Comparison of ENCODE assay signal across 1 cellular context in the genomic region with DNA sequence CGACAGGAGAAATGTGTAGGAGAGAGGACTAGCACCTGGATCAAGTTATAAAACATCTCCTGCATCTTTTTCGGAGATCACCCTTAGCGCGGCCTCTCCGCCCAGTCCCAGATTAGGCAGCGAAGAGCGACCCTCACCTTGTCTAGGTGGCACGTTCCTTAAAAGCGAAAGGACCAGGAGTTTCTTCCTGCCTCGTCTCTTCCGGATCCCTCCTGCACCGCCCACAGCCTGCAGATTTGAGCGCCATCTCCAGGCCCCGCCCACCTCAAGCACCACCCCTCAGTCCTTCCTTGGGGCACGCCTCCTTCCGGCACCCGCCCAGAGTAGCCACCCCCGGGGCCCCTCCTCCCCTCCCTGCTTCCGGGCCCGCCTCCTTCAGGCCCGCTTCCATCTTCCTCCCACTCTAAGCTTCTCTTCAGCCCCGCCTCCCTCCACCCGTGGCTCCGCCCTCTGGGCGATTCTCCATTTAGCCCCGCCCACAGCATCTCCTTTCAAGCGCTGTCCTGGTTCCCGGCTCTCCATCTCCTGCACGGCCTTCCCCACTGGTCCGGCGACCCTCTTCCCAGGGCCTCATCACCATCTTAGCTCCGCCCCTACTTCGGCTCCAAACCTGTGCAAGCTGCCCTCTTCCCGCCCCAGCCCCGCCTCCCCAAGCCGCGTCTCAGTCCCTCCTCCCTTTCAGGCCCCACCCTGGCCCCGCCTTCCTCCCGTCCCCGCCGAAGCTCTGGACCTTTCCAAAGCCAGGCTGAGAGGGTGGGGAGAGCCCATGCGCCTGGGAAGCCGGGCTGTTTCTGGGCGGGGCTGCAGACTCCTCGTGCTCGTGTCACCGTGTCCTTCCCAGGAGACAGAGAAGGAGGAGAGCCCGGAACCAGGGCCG.
A peak's percentile ranks its signal among the peaks of the same experiment; 100 is the strongest.
TF ChIP-seq lines count a peak whose summit lies in the region.

No MANE protein-coding gene starts in this region.

TF ChIP-seq in HepG2, 621 proteins besides CTCF, POLR2A, EP300 and RAD21 (continued from another document and continues in another):
- TF ChIP-seq ZNF441 (CRISPR knock-in tag; IDR thresholded peaks at IDR 0.05; ENCODE audit: borderline replicate concordance), result peak; percentile 44
- TF ChIP-seq, protein P1, sequence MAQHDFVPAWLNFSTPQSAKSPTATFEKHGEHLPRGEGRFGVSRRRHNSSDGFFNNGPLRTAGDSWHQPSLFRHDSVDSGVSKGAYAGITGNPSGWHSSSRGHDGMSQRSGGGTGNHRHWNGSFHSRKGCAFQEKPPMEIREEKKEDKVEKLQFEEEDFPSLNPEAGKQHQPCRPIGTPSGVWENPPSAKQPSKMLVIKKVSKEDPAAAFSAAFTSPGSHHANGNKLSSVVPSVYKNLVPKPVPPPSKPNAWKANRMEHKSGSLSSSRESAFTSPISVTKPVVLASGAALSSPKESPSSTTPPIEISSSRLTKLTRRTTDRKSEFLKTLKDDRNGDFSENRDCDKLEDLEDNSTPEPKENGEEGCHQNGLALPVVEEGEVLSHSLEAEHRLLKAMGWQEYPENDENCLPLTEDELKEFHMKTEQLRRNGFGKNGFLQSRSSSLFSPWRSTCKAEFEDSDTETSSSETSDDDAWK (CRISPR knock-in tag; IDR thresholded peaks at IDR 0.05), result no peak
- TF ChIP-seq, protein P2, sequence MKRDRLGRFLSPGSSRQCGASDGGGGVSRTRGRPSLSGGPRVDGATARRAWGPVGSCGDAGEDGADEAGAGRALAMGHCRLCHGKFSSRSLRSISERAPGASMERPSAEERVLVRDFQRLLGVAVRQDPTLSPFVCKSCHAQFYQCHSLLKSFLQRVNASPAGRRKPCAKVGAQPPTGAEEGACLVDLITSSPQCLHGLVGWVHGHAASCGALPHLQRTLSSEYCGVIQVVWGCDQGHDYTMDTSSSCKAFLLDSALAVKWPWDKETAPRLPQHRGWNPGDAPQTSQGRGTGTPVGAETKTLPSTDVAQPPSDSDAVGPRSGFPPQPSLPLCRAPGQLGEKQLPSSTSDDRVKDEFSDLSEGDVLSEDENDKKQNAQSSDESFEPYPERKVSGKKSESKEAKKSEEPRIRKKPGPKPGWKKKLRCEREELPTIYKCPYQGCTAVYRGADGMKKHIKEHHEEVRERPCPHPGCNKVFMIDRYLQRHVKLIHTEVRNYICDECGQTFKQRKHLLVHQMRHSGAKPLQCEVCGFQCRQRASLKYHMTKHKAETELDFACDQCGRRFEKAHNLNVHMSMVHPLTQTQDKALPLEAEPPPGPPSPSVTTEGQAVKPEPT (CRISPR knock-in tag; IDR thresholded peaks at IDR 0.05; ENCODE audit: low read depth), result no peak; the same call in 1 of the 2 replicates
- TF ChIP-seq ZNF883 (CRISPR knock-in tag; IDR thresholded peaks at IDR 0.05; ENCODE audit: not compliant biosample characterization), result peak; percentile 78
- TF ChIP-seq ZNF101 (CRISPR knock-in tag; IDR thresholded peaks at IDR 0.05; ENCODE audit: borderline replicate concordance, low read depth), result no peak
- TF ChIP-seq FOXC1 (CRISPR knock-in tag; IDR thresholded peaks at IDR 0.05; ENCODE audit: borderline replicate concordance), result 0 out of 2 replicates have a peak, but pooled peaks have one; percentile 65
- TF ChIP-seq ZIK1 (CRISPR knock-in tag; IDR thresholded peaks at IDR 0.05; ENCODE audit: borderline replicate concordance, low read depth), result no peak
- TF ChIP-seq HOXA5 (CRISPR knock-in tag; IDR thresholded peaks at IDR 0.05), result peak; percentile 54
- TF ChIP-seq, protein P3, sequence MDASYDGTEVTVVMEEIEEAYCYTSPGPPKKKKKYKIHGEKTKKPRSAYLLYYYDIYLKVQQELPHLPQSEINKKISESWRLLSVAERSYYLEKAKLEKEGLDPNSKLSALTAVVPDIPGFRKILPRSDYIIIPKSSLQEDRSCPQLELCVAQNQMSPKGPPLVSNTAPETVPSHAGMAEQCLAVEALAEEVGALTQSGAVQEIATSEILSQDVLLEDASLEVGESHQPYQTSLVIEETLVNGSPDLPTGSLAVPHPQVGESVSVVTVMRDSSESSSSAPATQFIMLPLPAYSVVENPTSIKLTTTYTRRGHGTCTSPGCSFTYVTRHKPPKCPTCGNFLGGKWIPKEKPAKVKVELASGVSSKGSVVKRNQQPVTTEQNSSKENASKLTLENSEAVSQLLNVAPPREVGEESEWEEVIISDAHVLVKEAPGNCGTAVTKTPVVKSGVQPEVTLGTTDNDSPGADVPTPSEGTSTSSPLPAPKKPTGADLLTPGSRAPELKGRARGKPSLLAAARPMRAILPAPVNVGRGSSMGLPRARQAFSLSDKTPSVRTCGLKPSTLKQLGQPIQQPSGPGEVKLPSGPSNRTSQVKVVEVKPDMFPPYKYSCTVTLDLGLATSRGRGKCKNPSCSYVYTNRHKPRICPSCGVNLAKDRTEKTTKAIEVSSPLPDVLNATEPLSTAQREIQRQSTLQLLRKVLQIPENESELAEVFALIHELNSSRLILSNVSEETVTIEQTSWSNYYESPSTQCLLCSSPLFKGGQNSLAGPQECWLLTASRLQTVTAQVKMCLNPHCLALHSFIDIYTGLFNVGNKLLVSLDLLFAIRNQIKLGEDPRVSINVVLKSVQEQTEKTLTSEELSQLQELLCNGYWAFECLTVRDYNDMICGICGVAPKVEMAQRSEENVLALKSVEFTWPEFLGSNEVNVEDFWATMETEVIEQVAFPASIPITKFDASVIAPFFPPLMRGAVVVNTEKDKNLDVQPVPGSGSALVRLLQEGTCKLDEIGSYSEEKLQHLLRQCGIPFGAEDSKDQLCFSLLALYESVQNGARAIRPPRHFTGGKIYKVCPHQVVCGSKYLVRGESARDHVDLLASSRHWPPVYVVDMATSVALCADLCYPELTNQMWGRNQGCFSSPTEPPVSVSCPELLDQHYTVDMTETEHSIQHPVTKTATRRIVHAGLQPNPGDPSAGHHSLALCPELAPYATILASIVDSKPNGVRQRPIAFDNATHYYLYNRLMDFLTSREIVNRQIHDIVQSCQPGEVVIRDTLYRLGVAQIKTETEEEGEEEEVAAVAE (CRISPR knock-in tag; IDR thresholded peaks at IDR 0.05; ENCODE audit: borderline replicate concordance), result 0 out of 2 replicates have a peak, but pooled peaks have one; percentile 45
- TF ChIP-seq ZKSCAN8 (CRISPR knock-in tag; IDR thresholded peaks at IDR 0.05; ENCODE audit: borderline replicate concordance), result peak; percentile 73
- peak; percentile 87; the same call in 1 of the 2 replicates for TF ChIP-seq ZNF292 (CRISPR knock-in tag; IDR thresholded peaks at IDR 0.05; ENCODE audit: borderline replicate concordance, low read depth)
- TF ChIP-seq, protein P4, sequence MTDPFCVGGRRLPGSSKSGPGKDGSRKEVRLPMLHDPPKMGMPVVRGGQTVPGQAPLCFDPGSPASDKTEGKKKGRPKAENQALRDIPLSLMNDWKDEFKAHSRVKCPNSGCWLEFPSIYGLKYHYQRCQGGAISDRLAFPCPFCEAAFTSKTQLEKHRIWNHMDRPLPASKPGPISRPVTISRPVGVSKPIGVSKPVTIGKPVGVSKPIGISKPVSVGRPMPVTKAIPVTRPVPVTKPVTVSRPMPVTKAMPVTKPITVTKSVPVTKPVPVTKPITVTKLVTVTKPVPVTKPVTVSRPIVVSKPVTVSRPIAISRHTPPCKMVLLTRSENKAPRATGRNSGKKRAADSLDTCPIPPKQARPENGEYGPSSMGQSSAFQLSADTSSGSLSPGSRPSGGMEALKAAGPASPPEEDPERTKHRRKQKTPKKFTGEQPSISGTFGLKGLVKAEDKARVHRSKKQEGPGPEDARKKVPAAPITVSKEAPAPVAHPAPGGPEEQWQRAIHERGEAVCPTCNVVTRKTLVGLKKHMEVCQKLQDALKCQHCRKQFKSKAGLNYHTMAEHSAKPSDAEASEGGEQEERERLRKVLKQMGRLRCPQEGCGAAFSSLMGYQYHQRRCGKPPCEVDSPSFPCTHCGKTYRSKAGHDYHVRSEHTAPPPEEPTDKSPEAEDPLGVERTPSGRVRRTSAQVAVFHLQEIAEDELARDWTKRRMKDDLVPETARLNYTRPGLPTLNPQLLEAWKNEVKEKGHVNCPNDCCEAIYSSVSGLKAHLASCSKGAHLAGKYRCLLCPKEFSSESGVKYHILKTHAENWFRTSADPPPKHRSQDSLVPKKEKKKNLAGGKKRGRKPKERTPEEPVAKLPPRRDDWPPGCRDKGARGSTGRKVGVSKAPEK (CRISPR knock-in tag; IDR thresholded peaks at IDR 0.05; ENCODE audit: borderline replicate concordance), result 0 out of 2 replicates have a peak, but pooled peaks have one; percentile 37
- TF ChIP-seq RCOR2 (CRISPR knock-in tag; IDR thresholded peaks at IDR 0.05), result no peak
- TF ChIP-seq, protein P5, sequence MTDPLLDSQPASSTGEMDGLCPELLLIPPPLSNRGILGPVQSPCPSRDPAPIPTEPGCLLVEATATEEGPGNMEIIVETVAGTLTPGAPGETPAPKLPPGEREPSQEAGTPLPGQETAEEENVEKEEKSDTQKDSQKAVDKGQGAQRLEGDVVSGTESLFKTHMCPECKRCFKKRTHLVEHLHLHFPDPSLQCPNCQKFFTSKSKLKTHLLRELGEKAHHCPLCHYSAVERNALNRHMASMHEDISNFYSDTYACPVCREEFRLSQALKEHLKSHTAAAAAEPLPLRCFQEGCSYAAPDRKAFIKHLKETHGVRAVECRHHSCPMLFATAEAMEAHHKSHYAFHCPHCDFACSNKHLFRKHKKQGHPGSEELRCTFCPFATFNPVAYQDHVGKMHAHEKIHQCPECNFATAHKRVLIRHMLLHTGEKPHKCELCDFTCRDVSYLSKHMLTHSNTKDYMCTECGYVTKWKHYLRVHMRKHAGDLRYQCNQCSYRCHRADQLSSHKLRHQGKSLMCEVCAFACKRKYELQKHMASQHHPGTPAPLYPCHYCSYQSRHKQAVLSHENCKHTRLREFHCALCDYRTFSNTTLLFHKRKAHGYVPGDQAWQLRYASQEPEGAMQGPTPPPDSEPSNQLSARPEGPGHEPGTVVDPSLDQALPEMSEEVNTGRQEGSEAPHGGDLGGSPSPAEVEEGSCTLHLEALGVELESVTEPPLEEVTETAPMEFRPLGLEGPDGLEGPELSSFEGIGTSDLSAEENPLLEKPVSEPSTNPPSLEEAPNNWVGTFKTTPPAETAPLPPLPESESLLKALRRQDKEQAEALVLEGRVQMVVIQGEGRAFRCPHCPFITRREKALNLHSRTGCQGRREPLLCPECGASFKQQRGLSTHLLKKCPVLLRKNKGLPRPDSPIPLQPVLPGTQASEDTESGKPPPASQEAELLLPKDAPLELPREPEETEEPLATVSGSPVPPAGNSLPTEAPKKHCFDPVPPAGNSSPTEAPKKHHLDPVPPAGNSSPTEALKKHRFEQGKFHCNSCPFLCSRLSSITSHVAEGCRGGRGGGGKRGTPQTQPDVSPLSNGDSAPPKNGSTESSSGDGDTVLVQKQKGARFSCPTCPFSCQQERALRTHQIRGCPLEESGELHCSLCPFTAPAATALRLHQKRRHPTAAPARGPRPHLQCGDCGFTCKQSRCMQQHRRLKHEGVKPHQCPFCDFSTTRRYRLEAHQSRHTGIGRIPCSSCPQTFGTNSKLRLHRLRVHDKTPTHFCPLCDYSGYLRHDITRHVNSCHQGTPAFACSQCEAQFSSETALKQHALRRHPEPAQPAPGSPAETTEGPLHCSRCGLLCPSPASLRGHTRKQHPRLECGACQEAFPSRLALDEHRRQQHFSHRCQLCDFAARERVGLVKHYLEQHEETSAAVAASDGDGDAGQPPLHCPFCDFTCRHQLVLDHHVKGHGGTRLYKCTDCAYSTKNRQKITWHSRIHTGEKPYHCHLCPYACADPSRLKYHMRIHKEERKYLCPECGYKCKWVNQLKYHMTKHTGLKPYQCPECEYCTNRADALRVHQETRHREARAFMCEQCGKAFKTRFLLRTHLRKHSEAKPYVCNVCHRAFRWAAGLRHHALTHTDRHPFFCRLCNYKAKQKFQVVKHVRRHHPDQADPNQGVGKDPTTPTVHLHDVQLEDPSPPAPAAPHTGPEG (CRISPR knock-in tag; IDR thresholded peaks at IDR 0.05), result peak; percentile 78; the same call in 1 of the 2 replicates
- TF ChIP-seq CHCHD3 (CRISPR knock-in tag; IDR thresholded peaks at IDR 0.05), result 0 out of 2 replicates have a peak, but pooled peaks have one; percentile 50
- no peak; the same call in 1 of the 2 replicates for TF ChIP-seq NCOR1 (IDR thresholded peaks at IDR 0.05; ENCODE audit: borderline replicate concordance, low read length)
- TF ChIP-seq, protein P6, sequence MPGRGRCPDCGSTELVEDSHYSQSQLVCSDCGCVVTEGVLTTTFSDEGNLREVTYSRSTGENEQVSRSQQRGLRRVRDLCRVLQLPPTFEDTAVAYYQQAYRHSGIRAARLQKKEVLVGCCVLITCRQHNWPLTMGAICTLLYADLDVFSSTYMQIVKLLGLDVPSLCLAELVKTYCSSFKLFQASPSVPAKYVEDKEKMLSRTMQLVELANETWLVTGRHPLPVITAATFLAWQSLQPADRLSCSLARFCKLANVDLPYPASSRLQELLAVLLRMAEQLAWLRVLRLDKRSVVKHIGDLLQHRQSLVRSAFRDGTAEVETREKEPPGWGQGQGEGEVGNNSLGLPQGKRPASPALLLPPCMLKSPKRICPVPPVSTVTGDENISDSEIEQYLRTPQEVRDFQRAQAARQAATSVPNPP (CRISPR knock-in tag; IDR thresholded peaks at IDR 0.05), result no peak
- TF ChIP-seq, protein P7, sequence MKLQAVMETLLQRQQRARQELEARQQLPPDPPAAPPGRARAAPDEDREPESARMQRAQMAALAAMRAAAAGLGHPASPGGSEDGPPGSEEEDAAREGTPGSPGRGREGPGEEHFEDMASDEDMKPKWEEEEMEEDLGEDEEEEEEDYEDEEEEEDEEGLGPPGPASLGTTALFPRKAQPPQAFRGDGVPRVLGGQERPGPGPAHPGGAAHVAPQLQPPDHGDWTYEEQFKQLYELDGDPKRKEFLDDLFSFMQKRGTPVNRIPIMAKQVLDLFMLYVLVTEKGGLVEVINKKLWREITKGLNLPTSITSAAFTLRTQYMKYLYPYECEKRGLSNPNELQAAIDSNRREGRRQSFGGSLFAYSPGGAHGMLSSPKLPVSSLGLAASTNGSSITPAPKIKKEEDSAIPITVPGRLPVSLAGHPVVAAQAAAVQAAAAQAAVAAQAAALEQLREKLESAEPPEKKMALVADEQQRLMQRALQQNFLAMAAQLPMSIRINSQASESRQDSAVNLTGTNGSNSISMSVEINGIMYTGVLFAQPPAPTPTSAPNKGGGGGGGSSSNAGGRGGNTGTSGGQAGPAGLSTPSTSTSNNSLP (IDR thresholded peaks at IDR 0.05; ENCODE audit: low read depth, low read length), result no peak
- no peak for TF ChIP-seq PCBP2 (optimal IDR thresholded peaks at IDR 0.05; ENCODE audit: low read depth, low read length, poor library complexity, severe bottlenecking)
- no peak; the same call in 1 of the 2 replicates for TF ChIP-seq ZNF546 (CRISPR knock-in tag; conservative IDR thresholded peaks at IDR 0.05)
- 0 out of 2 replicates have a peak, but pooled peaks have one; percentile 76 for TF ChIP-seq THYN1 (CRISPR knock-in tag; IDR thresholded peaks at IDR 0.05; ENCODE audit: borderline replicate concordance, low read depth)
- TF ChIP-seq, protein P8, sequence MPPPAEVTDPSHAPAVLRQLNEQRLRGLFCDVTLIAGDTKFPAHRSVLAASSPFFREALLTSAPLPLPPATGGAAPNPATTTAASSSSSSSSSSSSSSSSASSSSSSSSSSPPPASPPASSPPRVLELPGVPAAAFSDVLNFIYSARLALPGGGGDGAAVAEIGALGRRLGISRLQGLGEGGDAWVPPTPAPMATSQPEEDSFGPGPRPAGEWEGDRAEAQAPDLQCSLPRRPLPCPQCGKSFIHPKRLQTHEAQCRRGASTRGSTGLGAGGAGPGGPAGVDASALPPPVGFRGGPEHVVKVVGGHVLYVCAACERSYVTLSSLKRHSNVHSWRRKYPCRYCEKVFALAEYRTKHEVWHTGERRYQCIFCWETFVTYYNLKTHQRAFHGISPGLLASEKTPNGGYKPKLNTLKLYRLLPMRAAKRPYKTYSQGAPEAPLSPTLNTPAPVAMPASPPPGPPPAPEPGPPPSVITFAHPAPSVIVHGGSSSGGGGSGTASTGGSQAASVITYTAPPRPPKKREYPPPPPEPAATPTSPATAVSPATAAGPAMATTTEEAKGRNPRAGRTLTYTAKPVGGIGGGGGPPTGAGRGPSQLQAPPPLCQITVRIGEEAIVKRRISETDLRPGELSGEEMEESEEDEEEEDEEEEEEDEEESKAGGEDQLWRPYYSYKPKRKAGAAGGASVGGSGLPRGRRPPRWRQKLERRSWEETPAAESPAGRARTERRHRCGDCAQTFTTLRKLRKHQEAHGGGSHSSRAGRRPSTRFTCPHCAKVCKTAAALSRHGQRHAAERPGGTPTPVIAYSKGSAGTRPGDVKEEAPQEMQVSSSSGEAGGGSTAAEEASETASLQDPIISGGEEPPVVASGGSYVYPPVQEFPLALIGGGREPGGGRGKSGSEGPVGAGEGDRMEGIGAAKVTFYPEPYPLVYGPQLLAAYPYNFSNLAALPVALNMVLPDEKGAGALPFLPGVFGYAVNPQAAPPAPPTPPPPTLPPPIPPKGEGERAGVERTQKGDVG (CRISPR knock-in tag; IDR thresholded peaks at IDR 0.05; ENCODE audit: borderline replicate concordance), result peak; percentile 10; the same call in 1 of the 2 replicates
